1 cellular context compared by ENCODE assay signal in genomic region chr6:55868910-55869479, GRCh38.
A peak's percentile ranks its signal among the peaks of the same experiment; 100 is the strongest.
TF ChIP-seq lines count a peak whose summit lies in the region.

No MANE protein-coding gene starts in this region.

TF ChIP-seq in GM12878, 131 proteins besides CTCF, POLR2A, EP300 and RAD21 (continued from another document and continues in another):
- 0 out of 4 replicates have a peak, but pooled peaks of 1 of the 2 experiments have one; percentile 47 for TF ChIP-seq SRF (IDR thresholded peaks at IDR 0.05; ENCODE audit: low read depth in 2 of 2, low read length in 2 of 2)
- TF ChIP-seq CREB1 (IDR thresholded peaks at IDR 0.05; ENCODE audit: low read depth) = peak; percentile 79
- TF ChIP-seq KDM1A (IDR thresholded peaks at IDR 0.05; ENCODE audit: borderline replicate concordance) = no peak
- TF ChIP-seq BCL11A (IDR thresholded peaks at IDR 0.05; ENCODE audit: low read depth, low read length) = peak; percentile 93
- TF ChIP-seq MYB (IDR thresholded peaks at IDR 0.05; ENCODE audit: borderline replicate concordance, low read depth, low read length) = no peak
- TF ChIP-seq SUZ12 (IDR thresholded peaks at IDR 0.05; ENCODE audit: unreplicated experiment) = no peak
- peak; percentile 63 for TF ChIP-seq NR2F1 (conservative IDR thresholded peaks at IDR 0.05)
- TF ChIP-seq ELK1 (IDR thresholded peaks at IDR 0.05; ENCODE audit: low read depth, low read length) = no peak
- peak; percentile 38; the same call in 1 of the 2 replicates for TF ChIP-seq PML (IDR thresholded peaks at IDR 0.05; ENCODE audit: low read length)
- peak; percentile 32; the same call in 1 of the 2 replicates for TF ChIP-seq SPI1 (IDR thresholded peaks at IDR 0.05; ENCODE audit: borderline replicate concordance, insufficient read depth, low read depth, low read length)
- TF ChIP-seq CBFB (IDR thresholded peaks at IDR 0.05; ENCODE audit: low read depth) = peak; percentile 90
- TF ChIP-seq JUNB (IDR thresholded peaks at IDR 0.05) = peak; percentile 99
- TF ChIP-seq, protein P1, sequence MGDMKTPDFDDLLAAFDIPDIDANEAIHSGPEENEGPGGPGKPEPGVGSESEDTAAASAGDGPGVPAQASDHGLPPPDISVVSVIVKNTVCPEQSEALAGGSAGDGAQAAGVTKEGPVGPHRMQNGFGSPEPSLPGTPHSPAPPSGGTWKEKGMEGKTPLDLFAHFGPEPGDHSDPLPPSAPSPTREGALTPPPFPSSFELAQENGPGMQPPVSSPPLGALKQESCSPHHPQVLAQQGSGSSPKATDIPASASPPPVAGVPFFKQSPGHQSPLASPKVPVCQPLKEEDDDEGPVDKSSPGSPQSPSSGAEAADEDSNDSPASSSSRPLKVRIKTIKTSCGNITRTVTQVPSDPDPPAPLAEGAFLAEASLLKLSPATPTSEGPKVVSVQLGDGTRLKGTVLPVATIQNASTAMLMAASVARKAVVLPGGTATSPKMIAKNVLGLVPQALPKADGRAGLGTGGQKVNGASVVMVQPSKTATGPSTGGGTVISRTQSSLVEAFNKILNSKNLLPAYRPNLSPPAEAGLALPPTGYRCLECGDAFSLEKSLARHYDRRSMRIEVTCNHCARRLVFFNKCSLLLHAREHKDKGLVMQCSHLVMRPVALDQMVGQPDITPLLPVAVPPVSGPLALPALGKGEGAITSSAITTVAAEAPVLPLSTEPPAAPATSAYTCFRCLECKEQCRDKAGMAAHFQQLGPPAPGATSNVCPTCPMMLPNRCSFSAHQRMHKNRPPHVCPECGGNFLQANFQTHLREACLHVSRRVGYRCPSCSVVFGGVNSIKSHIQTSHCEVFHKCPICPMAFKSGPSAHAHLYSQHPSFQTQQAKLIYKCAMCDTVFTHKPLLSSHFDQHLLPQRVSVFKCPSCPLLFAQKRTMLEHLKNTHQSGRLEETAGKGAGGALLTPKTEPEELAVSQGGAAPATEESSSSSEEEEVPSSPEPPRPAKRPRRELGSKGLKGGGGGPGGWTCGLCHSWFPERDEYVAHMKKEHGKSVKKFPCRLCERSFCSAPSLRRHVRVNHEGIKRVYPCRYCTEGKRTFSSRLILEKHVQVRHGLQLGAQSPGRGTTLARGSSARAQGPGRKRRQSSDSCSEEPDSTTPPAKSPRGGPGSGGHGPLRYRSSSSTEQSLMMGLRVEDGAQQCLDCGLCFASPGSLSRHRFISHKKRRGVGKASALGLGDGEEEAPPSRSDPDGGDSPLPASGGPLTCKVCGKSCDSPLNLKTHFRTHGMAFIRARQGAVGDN (IDR thresholded peaks at IDR 0.05) = no peak
- TF ChIP-seq RUNX3 (IDR thresholded peaks at IDR 0.05; ENCODE audit: low read length) = peak; percentile 99
- peak; percentile 91 for TF ChIP-seq PAX5 (IDR thresholded peaks at IDR 0.05; ENCODE audit: borderline replicate concordance, low read depth, low read length)
- TF ChIP-seq, protein P2, sequence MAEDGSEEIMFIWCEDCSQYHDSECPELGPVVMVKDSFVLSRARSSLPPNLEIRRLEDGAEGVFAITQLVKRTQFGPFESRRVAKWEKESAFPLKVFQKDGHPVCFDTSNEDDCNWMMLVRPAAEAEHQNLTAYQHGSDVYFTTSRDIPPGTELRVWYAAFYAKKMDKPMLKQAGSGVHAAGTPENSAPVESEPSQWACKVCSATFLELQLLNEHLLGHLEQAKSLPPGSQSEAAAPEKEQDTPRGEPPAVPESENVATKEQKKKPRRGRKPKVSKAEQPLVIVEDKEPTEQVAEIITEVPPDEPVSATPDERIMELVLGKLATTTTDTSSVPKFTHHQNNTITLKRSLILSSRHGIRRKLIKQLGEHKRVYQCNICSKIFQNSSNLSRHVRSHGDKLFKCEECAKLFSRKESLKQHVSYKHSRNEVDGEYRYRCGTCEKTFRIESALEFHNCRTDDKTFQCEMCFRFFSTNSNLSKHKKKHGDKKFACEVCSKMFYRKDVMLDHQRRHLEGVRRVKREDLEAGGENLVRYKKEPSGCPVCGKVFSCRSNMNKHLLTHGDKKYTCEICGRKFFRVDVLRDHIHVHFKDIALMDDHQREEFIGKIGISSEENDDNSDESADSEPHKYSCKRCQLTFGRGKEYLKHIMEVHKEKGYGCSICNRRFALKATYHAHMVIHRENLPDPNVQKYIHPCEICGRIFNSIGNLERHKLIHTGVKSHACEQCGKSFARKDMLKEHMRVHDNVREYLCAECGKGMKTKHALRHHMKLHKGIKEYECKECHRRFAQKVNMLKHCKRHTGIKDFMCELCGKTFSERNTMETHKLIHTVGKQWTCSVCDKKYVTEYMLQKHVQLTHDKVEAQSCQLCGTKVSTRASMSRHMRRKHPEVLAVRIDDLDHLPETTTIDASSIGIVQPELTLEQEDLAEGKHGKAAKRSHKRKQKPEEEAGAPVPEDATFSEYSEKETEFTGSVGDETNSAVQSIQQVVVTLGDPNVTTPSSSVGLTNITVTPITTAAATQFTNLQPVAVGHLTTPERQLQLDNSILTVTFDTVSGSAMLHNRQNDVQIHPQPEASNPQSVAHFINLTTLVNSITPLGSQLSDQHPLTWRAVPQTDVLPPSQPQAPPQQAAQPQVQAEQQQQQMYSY (CRISPR knock-in tag; IDR thresholded peaks at IDR 0.05) = no peak
- TF ChIP-seq, protein P3, sequence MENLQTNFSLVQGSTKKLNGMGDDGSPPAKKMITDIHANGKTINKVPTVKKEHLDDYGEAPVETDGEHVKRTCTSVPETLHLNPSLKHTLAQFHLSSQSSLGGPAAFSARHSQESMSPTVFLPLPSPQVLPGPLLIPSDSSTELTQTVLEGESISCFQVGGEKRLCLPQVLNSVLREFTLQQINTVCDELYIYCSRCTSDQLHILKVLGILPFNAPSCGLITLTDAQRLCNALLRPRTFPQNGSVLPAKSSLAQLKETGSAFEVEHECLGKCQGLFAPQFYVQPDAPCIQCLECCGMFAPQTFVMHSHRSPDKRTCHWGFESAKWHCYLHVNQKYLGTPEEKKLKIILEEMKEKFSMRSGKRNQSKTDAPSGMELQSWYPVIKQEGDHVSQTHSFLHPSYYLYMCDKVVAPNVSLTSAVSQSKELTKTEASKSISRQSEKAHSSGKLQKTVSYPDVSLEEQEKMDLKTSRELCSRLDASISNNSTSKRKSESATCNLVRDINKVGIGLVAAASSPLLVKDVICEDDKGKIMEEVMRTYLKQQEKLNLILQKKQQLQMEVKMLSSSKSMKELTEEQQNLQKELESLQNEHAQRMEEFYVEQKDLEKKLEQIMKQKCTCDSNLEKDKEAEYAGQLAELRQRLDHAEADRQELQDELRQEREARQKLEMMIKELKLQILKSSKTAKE (IDR thresholded peaks at IDR 0.05; ENCODE audit: low read depth, poor library complexity, severe bottlenecking) = peak; percentile 90
- 0 out of 2 replicates have a peak, but pooled peaks have one; percentile 49 for TF ChIP-seq MXI1 (IDR thresholded peaks at IDR 0.05; ENCODE audit: low read depth, low read length)
- TF ChIP-seq ZSCAN29 (IDR thresholded peaks at IDR 0.05) = no peak
- peak; percentile 90 for TF ChIP-seq ATF7 (IDR thresholded peaks at IDR 0.05; ENCODE audit: low read depth)
- peak; percentile 95 for TF ChIP-seq BCL3 (IDR thresholded peaks at IDR 0.05; ENCODE audit: borderline replicate concordance, insufficient read depth, low read depth, low read length, poor library complexity, severe bottlenecking)
- TF ChIP-seq CBX3 (IDR thresholded peaks at IDR 0.05; ENCODE audit: borderline replicate concordance, low read depth) = no peak
- TF ChIP-seq BMI1 (IDR thresholded peaks at IDR 0.05; ENCODE audit: borderline replicate concordance) = peak; percentile 89
- peak; percentile 97 for TF ChIP-seq MTA2 (IDR thresholded peaks at IDR 0.05; ENCODE audit: low read depth)
- TF ChIP-seq ATF3 (IDR thresholded peaks at IDR 0.05; ENCODE audit: borderline replicate concordance, extremely low read depth, low read depth, low read length) = no peak
- peak; percentile 56; the same call in 1 of the 2 replicates for TF ChIP-seq MLLT1 (IDR thresholded peaks at IDR 0.05)
- TF ChIP-seq, protein P4, sequence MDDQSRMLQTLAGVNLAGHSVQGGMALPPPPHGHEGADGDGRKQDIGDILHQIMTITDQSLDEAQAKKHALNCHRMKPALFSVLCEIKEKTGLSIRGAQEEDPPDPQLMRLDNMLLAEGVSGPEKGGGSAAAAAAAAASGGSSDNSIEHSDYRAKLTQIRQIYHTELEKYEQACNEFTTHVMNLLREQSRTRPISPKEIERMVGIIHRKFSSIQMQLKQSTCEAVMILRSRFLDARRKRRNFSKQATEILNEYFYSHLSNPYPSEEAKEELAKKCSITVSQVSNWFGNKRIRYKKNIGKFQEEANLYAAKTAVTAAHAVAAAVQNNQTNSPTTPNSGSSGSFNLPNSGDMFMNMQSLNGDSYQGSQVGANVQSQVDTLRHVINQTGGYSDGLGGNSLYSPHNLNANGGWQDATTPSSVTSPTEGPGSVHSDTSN (IDR thresholded peaks at IDR 0.05; ENCODE audit: insufficient replicate concordance, low read depth, low read length) = no peak
- peak; percentile 69; the same call in 1 of the 2 replicates for TF ChIP-seq STAT3 (IDR thresholded peaks at IDR 0.05; ENCODE audit: low read depth, low read length)
- peak; percentile 95 for TF ChIP-seq IRF4 (IDR thresholded peaks at IDR 0.05; ENCODE audit: low read depth, low read length)
- no peak for TF ChIP-seq RB1 (IDR thresholded peaks at IDR 0.05; ENCODE audit: borderline replicate concordance)
- TF ChIP-seq CBX5 (IDR thresholded peaks at IDR 0.05; ENCODE audit: low read depth) = peak; percentile 81; the same call in 1 of the 2 replicates
- TF ChIP-seq TCF3 (IDR thresholded peaks at IDR 0.05; ENCODE audit: borderline replicate concordance, insufficient read depth, low read depth, low read length) = peak; percentile 33; the same call in 1 of the 2 replicates
- peak; percentile 73; the same call in 1 of the 2 replicates for TF ChIP-seq NBN (IDR thresholded peaks at IDR 0.05)
- peak; percentile 76 for TF ChIP-seq MEF2B (IDR thresholded peaks at IDR 0.05; ENCODE audit: partially characterized antibody, poor library complexity, severe bottlenecking)
- peak; percentile 68 for TF ChIP-seq MEF2A (IDR thresholded peaks at IDR 0.05; ENCODE audit: insufficient read depth, low read depth, low read length)
- TF ChIP-seq KAT2A (conservative IDR thresholded peaks at IDR 0.05; ENCODE audit: control insufficient read depth, low read depth, low read length) = no peak
- peak; percentile 98 for TF ChIP-seq IKZF2 (IDR thresholded peaks at IDR 0.05)
- peak; percentile 88 for TF ChIP-seq RELB (IDR thresholded peaks at IDR 0.05; ENCODE audit: low read depth)
- TF ChIP-seq SMC3 (IDR thresholded peaks at IDR 0.05; ENCODE audit: borderline replicate concordance, low read length) = no peak
- peak; percentile 96 for TF ChIP-seq FOXM1 (IDR thresholded peaks at IDR 0.05; ENCODE audit: low read depth, low read length)
- TF ChIP-seq POU2F2 (IDR thresholded peaks at IDR 0.05; ENCODE audit: borderline replicate concordance, low read depth, low read length) = peak; percentile 60; the same call in 1 of the 3 replicates
- TF ChIP-seq TCF12 (IDR thresholded peaks at IDR 0.05; ENCODE audit: low read depth, low read length) = peak; percentile 62
